10 cellular contexts compared by ENCODE assay signal in the genomic region with DNA sequence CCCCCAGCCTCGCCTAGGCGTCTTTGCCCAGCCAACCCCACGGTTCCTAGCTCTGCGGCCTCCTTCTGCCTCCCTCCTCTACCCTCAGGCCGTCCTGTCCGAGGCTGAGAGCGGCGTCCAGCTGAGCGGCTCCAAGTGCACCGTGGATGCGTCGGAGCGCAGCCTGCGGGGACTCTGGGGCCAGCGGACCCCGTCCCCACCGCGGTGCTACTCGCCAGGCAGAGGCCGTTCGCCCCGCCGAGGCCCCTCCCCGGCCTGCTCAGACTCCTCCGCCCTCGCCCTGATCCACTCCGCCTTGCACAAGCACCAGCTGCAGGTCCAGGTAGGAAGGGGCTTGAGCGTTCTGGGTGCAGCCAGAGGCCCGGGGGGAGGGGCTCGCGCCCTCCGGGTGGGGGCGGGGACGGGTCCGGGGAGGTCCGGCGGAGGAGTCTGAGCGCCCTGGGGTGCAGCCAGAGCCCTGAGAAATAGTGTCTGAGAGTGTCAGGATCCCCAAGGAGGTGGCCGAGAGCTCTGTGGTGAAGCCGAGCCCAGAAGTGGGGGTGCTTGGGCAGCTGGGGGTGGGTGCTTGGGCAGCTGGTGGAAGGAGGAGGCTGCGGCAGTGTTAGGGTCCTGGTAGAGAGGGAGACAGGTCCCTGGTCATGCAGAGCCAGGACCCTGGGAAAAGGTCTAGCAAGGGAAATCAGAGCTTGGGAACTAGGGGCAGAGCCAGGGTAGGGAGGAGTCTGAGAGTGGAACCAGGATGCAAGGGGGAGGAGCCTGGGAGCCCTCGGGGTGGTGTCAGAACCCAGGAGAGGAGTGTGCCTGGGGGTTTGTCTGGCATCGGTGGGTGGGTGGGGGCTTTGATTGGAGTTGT. TPM values are rescaled to one million over a fixed set of nuclear protein-coding genes. Genes with fewer than 3 reads are reported as not detected.
DNase-seq lines count a peak whose midpoint lies in the region; ATAC-seq and TF ChIP-seq lines count a peak whose summit lies in the region.
"Had no signal": no experiment of that assay in that cellular context is flagged by ENCODE, and none has a peak within 500 bp of the region (broad histone marks: within the 10 kb centered on the region; RNA-seq: fewer than 3 reads in every experiment).

No MANE protein-coding gene starts in this region.

- H3K36me3 Mint-ChIP-seq in activated CD4-positive, alpha-beta T cell treated with anti-CD3 and anti-CD28 coated beads, Interleukin-2, amount 10 ng/mL, durations not matched to agents 24 days and 14 days (ENCODE audit: low read depth), result no peaks in the 10 kb centered on the region

- H3K9me3 ChIP-seq in testis, result no peaks in the 10 kb centered on the region

- intact Hi-C loops in activated CD4-positive, alpha-beta T cell treated with anti-CD3 and anti-CD28 coated beads, Interleukin-2, amount 10 ng/mL, durations not matched to agents 24 days and 14 days (cut with micrococcal nuclease), result no loop called here
- intact Hi-C loops in left colon (cut with DNase I, micrococcal nuclease), result no loop called here
- intact Hi-C loops in testis (cut with DNase I; ENCODE audit: low total_unique reads), result no loop called here

- H3K27ac ChIP-seq in testis, result no peak overlapping the region

- peak overlapping the region; percentile 52 for H3K4me3 Mint-ChIP-seq in activated CD4-positive, alpha-beta T cell treated with anti-CD3 and anti-CD28 coated beads, Interleukin-2, amount 10 ng/mL, durations not matched to agents 24 days and 14 days

- no peaks in the 10 kb centered on the region for H3K27me3 ChIP-seq in testis

- no peaks in the 10 kb centered on the region for H3K9me3 Mint-ChIP-seq in activated CD4-positive, alpha-beta T cell treated with anti-CD3 and anti-CD28 coated beads, Interleukin-2, amount 10 ng/mL, durations not matched to agents 24 days and 14 days

- H3K27me3 Mint-ChIP-seq in activated CD4-positive, alpha-beta T cell treated with anti-CD3 and anti-CD28 coated beads, Interleukin-2, amount 10 ng/mL, durations not matched to agents 24 days and 14 days, result peaks cover 27% of the 10 kb centered on the region

- ATAC-seq in left colon, result peak; percentile 50
- no peak for ATAC-seq in GM18520 (IDR thresholded peaks at IDR 0.05; ENCODE audit: unreplicated experiment)

- H3K27ac Mint-ChIP-seq in activated CD4-positive, alpha-beta T cell treated with anti-CD3 and anti-CD28 coated beads, Interleukin-2, amount 10 ng/mL, durations not matched to agents 24 days and 14 days, result no peak overlapping the region

- H3K4me1 Mint-ChIP-seq in activated CD4-positive, alpha-beta T cell treated with anti-CD3 and anti-CD28 coated beads, Interleukin-2, amount 10 ng/mL, durations not matched to agents 24 days and 14 days, result peaks cover 13% of the 10 kb centered on the region

- no peaks in the 10 kb centered on the region for H3K36me3 ChIP-seq in testis (ENCODE audit: low read depth, missing control alignments)

- DNase-seq in activated CD4-positive, alpha-beta T cell treated with anti-CD3 and anti-CD28 coated beads, Interleukin-2, amount 10 ng/mL, durations not matched to agents 24 days and 14 days, result no peak
- DNase-seq in activated CD4-positive, alpha-beta T cell treated with anti-CD3 and anti-CD28 coated beads for 48 hours, result no peak
- DNase-seq in cerebellum (ENCODE audit: low spot score) (peak; percentile 9), left colon (peak; percentile 20 to 34), testis (no peak), DMS79 treated with DMSO at 0.1 percent for 48 hours (lab: John Stamatoyannopoulos, UW) (no peak), DMS79 (lab: John Stamatoyannopoulos, UW) (no peak)
- DNase-seq: erythroblast; stimulated activated CD4-positive, alpha-beta T cell treated with anti-CD3 and anti-CD28 coated beads, Interleukin-2, amount 100 ng/mL, for 24 hours had no signal

- no peak for TF ChIP-seq CTCF in testis (IDR thresholded peaks at IDR 0.05)

- peaks cover 10% of the 10 kb centered on the region for H3K4me1 ChIP-seq in testis

- 10 to 11% methylated on average over 12 to 26 of the region's 43 CpGs for WGBS in testis, 2 donors

- TF ChIP-seq POLR2A in testis (IDR thresholded peaks at IDR 0.05), result no peak

- peak overlapping the region; percentile 32 to 33 for H3K4me3 ChIP-seq in testis

RNA-seq across cellular contexts. Expression of a gene that starts 3.2 kb away (rescaled TPM):
- 2.8 and 3.1 TPM in 2 replicates for total RNA-seq in activated CD4-positive, alpha-beta T cell treated with anti-CD3 and anti-CD28 coated beads, Interleukin-2, amount 10 ng/mL, durations not matched to agents 24 days and 14 days
- 13.5 TPM for total RNA-seq in cerebellum
- total RNA-seq in left colon, result 1 to 10 TPM; 4.4 to 9.5 TPM
- 10 to 100 TPM; 38.3 to 42.0 TPM for total RNA-seq in testis
- 49.1 TPM for polyA plus RNA-seq in testis (ENCODE audit: insufficient read depth, low read depth, low replicate concordance)

Comparison
In these comparisons a context has a peak if more than half of its experiments do, and no peak if none do; other contexts are left out.
1. DNase-seq: peak in cerebellum (single experiment) and left colon (2 of 2); none in activated CD4-positive, alpha-beta T cell treated with anti-CD3 and anti-CD28 coated beads, Interleukin-2, amount 10 ng/mL, durations not matched to agents 24 days and 14 days (single experiment), activated CD4-positive, alpha-beta T cell treated with anti-CD3 and anti-CD28 coated beads for 48 hours (single experiment), testis (single experiment), DMS79 treated with DMSO at 0.1 percent for 48 hours (single experiment) and DMS79 (single experiment).